1 cellular context compared by ENCODE assay signal in the genomic region with DNA sequence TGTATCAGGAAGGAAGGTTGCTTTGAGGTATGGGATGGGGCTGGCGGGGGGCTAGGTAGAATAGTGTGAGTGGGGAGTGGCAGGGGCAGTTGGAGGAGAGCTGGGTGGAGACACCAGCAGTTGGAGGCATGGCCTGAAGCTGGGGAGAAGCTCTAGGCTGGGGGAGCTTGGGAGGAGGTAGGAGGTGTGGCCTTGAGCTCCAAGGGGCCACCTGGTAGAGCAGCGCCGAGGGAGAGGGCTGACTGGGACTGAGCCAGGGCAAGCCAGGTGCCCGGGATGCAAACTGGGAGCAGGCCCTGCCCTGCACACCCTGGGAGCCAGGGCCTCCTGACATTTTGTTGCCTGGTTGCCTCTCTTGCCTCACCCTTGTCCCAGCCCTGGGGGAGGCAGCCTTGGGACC.
TF ChIP-seq lines count a peak whose summit lies in the region.

No MANE protein-coding gene starts in this region.

TF ChIP-seq in HepG2, 621 proteins besides CTCF, POLR2A, EP300 and RAD21:
- TF ChIP-seq ZNF550 (CRISPR knock-in tag; IDR thresholded peaks at IDR 0.05; ENCODE audit: borderline replicate concordance) = no peak
- TF ChIP-seq CBX2 (IDR thresholded peaks at IDR 0.05; ENCODE audit: low read depth, low read length) = no peak
- TF ChIP-seq CBX2 (CRISPR knock-in tag; IDR thresholded peaks at IDR 0.05; ENCODE audit: low read depth) = no peak
- no peak for TF ChIP-seq ZNF33A (CRISPR knock-in tag; IDR thresholded peaks at IDR 0.05; ENCODE audit: borderline replicate concordance)
